Comparison of ENCODE assay signal across 18 cellular contexts in the genomic region with DNA sequence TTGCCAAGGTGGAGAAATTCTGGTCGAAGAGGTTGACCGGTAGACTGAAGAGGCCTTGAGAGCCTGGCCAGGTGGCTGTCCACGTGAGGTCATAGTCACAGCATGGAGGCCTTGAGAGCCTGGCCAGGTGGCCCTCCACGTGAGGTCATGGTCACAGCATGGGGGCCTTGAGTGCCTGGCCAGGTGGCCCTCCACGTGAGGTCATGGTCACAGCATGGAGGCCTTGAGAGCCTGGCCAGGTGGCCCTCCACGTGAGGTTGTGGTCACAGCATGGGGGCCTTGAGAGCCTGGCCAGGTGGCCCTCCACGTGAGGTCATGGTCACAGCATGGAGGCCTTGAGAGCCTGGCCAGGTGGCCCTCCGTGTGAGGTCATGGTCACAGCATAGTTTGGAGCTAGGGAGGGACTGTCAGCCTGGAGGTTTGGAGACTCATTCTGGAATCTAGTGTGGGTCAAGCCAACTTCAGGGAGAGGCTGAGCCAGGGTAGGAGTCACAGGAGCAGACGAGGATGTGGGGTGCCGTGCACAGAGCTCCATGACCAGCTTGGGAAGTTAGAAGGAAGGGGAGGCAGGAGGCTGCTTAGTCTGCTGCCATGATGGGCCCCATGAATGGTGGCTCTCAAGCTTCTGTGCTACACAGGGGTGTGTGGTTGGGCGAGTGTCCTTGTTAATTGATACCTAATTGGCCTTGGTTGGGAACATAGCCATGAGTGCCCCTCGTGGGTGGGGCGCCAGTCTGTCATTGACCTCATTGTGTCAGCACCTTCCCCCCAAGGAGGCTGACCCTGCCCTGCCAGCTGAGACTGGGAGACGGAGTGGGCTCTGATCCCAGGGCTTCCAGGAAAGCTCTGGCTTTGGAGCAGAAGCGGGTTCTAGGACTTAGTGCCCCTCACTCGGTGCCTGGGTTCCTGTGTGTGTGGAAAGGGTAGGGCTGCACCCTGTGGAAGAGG. TPM values are rescaled to one million over a fixed set of nuclear protein-coding genes. Genes with fewer than 3 reads are reported as not detected.
DNase-seq lines count a peak whose midpoint lies in the region; ATAC-seq, FAIRE-seq and TF ChIP-seq lines count a peak whose summit lies in the region.
"Had no signal": no experiment of that assay in that cellular context is flagged by ENCODE, and none has a peak within 500 bp of the region (broad histone marks: within the 10 kb centered on the region; RNA-seq: fewer than 3 reads in every experiment).

No MANE protein-coding gene starts in this region.

- BruUV-seq in MCF 10A (replicated peaks; lab: Mats Ljungman, UMichigan) (no TSS peak), mammary epithelial cell (replicated peaks; lab: Mats Ljungman, UMichigan) (no TSS peak)

- peaks cover 84% of the 10 kb centered on the region for H3K36me3 Mint-ChIP-seq in MCF 10A (ENCODE audit: insufficient read depth, unreplicated experiment)
- peaks cover 46% of the 10 kb centered on the region for H3K36me3 Mint-ChIP-seq in WTC11
- H3K36me3 Mint-ChIP-seq in glutamatergic neuron (ENCODE audit: unreplicated experiment), result no peaks in the 10 kb centered on the region

- H3K9me3 ChIP-seq in mammary epithelial cell (replicated peaks; ENCODE audit: insufficient read depth, low read length) (no peaks in the 10 kb centered on the region), upper lobe of left lung (no peaks in the 10 kb centered on the region)
- H3K9me3 ChIP-seq: SJCRH30, uterus had no signal

- intact Hi-C loops in MCF 10A (cut with micrococcal nuclease) (loop anchor here (5.0 kb wide), 1 partner anchor 1683 kb away; a partner anchor contains a TSS), mammary epithelial cell (cut with micrococcal nuclease) (loop anchor here (5.0 kb wide), 1 partner anchor 608 kb away; no protein-coding TSS in a partner anchor)

- CTCF ChIA-PET in MCF 10A (lab: Yijun Ruan, JAX), result interaction anchor here (1.0 kb wide), 1 partner anchor 9 kb away, joined by 3 read pairs; no protein-coding TSS in a partner anchor
- CTCF ChIA-PET in mammary epithelial cell (lab: Charles Lee; ENCODE audit: low non-redundant PET), result no interaction called here
- CTCF ChIA-PET in WTC11 (lab: Charles Lee), result interaction anchor here (0.5 to 1.2 kb wide), 2 partner anchors 29 to 429 kb away, joined by 3 to 5 read pairs; no protein-coding TSS in a partner anchor

- peak overlapping the region; percentile 56 for H3K4me3 Mint-ChIP-seq in MCF 10A (ENCODE audit: unreplicated experiment)
- no peak overlapping the region for H3K4me3 Mint-ChIP-seq in WTC11
- no peak overlapping the region for H3K4me3 Mint-ChIP-seq in glutamatergic neuron (ENCODE audit: unreplicated experiment)

- H3K4me3 ChIP-seq in mammary epithelial cell (replicated peaks in 1 of 3; ENCODE audit: insufficient read depth in 1 of 3, low read depth in 2 of 3, low read length in 3 of 3) (no peak overlapping the region), upper lobe of left lung (no peak overlapping the region)
- H3K4me3 ChIP-seq: SJCRH30, uterus had no signal

- TF ChIP-seq EP300 in upper lobe of left lung (IDR thresholded peaks at IDR 0.05), result no peak

- H4K20me1 ChIP-seq in mammary epithelial cell (ENCODE audit: insufficient read depth, low read length), result peaks cover 4% of the 10 kb centered on the region

- ATAC-seq in WTC11 (no peak), upper lobe of left lung (ENCODE audit: low FRiP score in 2 of 2) (no peak), GM21447 (IDR thresholded peaks at IDR 0.05; ENCODE audit: unreplicated experiment) (no peak)

- in situ Hi-C loops in mammary epithelial cell (cut with MboI; ENCODE audit: low sequenced_read_pairs in 2 of 2), result loop anchor here in 1 of 2 donors (25.0 kb wide), 2 partner anchors 603 to 1203 kb away; a partner anchor contains a TSS

- H3K4me2 ChIP-seq in mammary epithelial cell (ENCODE audit: insufficient read depth, low read depth, low read length), result no peak overlapping the region

- WGBS in mammary epithelial cell (ENCODE audit: low coverage, missing lambda C conversion rate), result 80% methylated on average over 13 of the region's 16 CpGs
- 72 to 82% methylated on average over 13 to 15 of the region's 16 CpGs for whole genome bisulfite sequencing in upper lobe of left lung, 2 donors

- H3K36me3 ChIP-seq in mammary epithelial cell (ENCODE audit: insufficient read depth, low read length), result peaks cover 21% of the 10 kb centered on the region
- H3K36me3 ChIP-seq in upper lobe of left lung, result peaks cover 61 to 79% (median 78%) of the 10 kb centered on the region in 4 donors
- H3K36me3 ChIP-seq: uterus had no signal

- POLR2A ChIA-PET in MCF 10A (lab: Yijun Ruan, JAX) (interaction anchor here (6.8 kb wide), 1 partner anchor 10 kb away, joined by 157 read pairs; a partner anchor contains a TSS), WTC11 (lab: Charles Lee) (interaction anchor here (0.9 kb wide), 1 partner anchor 11 kb away, joined by 4 read pairs; a partner anchor contains a TSS)

- H3K27me3 Mint-ChIP-seq in MCF 10A (ENCODE audit: insufficient read depth, unreplicated experiment) (no peaks in the 10 kb centered on the region), WTC11 (ENCODE audit: low read depth) (no peaks in the 10 kb centered on the region), glutamatergic neuron (ENCODE audit: unreplicated experiment) (peaks cover 17% of the 10 kb centered on the region)

- TF ChIP-seq POLR2A in upper lobe of left lung (IDR thresholded peaks at IDR 0.05), result no peak

- H3K4me1 ChIP-seq in mammary epithelial cell (ENCODE audit: insufficient read depth, low read length) (peaks cover 15% of the 10 kb centered on the region), upper lobe of left lung (peaks cover 29 to 51% (median 33%) of the 10 kb centered on the region in 4 donors)
- H3K4me1 ChIP-seq: SJCRH30, uterus had no signal

- H3K4me1 Mint-ChIP-seq in MCF 10A (ENCODE audit: insufficient read depth, unreplicated experiment) (peaks cover 16% of the 10 kb centered on the region), WTC11 (peaks cover 7% of the 10 kb centered on the region), glutamatergic neuron (ENCODE audit: low read depth, unreplicated experiment) (peaks cover 3% of the 10 kb centered on the region)

- H3K79me2 ChIP-seq in mammary epithelial cell (ENCODE audit: insufficient read depth, low read length), result peaks cover 76% of the 10 kb centered on the region

- H3K27me3 ChIP-seq in mammary epithelial cell (ENCODE audit: insufficient read depth, low read length) (no peaks in the 10 kb centered on the region), upper lobe of left lung (no peaks in the 10 kb centered on the region)
- H3K27me3 ChIP-seq: SJCRH30, uterus had no signal

- H3K9ac ChIP-seq in mammary epithelial cell (ENCODE audit: insufficient read depth, low read length), result no peak overlapping the region

- H3K9me3 Mint-ChIP-seq in MCF 10A (ENCODE audit: unreplicated experiment) (no peaks in the 10 kb centered on the region), WTC11 (no peaks in the 10 kb centered on the region), glutamatergic neuron (ENCODE audit: unreplicated experiment) (peaks cover 22% of the 10 kb centered on the region)

- no peak for DNase-seq in MCF 10A (ENCODE audit: unreplicated experiment)
- DNase-seq in mammary epithelial cell, result no peak
- DNase-seq in WTC11 (ENCODE audit: low spot score), result no peak
- DNase-seq in glutamatergic neuron, result no peak
- peak in 1 of 2 donors; percentile 42 for DNase-seq in upper lobe of left lung
- DNase-seq in superior temporal gyrus (ENCODE audit: extremely low spot score), result no peak
- no peak for DNase-seq in urothelium cell line (ENCODE audit: low spot score)
- DNase-seq: activated CD4-positive, CD25-positive, alpha-beta regulatory T cell; activated naive CD4-positive, alpha-beta T cell; NCI-H1105; NCI-H82; SJCRH30; uterus had no signal

- H3K27ac Mint-ChIP-seq in MCF 10A (ENCODE audit: low read depth, unreplicated experiment), result no peak overlapping the region
- peak overlapping the region; percentile 83 for H3K27ac Mint-ChIP-seq in WTC11
- H3K27ac Mint-ChIP-seq in glutamatergic neuron (ENCODE audit: unreplicated experiment), result peak overlapping the region; percentile 52

- no peak overlapping the region for H3K27ac ChIP-seq in mammary epithelial cell (ENCODE audit: insufficient read depth, low read depth, low read length)
- H3K27ac ChIP-seq in upper lobe of left lung, result peak overlapping the region in 3 of 4 donors; percentile 39 to 98 (median 98)
- H3K27ac ChIP-seq: SJCRH30, uterus had no signal

- no peak overlapping the region for H2AFZ ChIP-seq in mammary epithelial cell (ENCODE audit: low read depth, low read length)

- dilution Hi-C loops in mammary epithelial cell (cut with HindIII; ENCODE audit: low sequenced_read_pairs), result loop anchor here (25.0 kb wide), 1 partner anchor 1153 kb away; a partner anchor contains a TSS

- TF ChIP-seq CTCF in MCF 10A (IDR thresholded peaks at IDR 0.05; ENCODE audit: unreplicated experiment) (no peak), mammary epithelial cell (conservative IDR thresholded peaks at IDR 0.05 in 1 of 2, IDR thresholded peaks at IDR 0.05 in 1 of 2; ENCODE audit: extremely low read depth in 1 of 2, insufficient read depth in 1 of 2, low read depth in 1 of 2, low read length in 2 of 2) (no peak), WTC11 (IDR thresholded peaks at IDR 0.05) (no peak), glutamatergic neuron (IDR thresholded peaks at IDR 0.05; ENCODE audit: partially characterized antibody, unreplicated experiment) (no peak), upper lobe of left lung (IDR thresholded peaks at IDR 0.05) (no peak)

- FAIRE-seq in urothelium cell line (lab: Jason Lieb, UNC), result no peak
- FAIRE-seq: small intestine had no signal

RNA-seq across cellular contexts. Expression of a gene that starts 4.0 kb away (rescaled TPM):
- total RNA-seq in MCF 10A (2022) (6.9 and 9.3 TPM in 2 replicates), mammary epithelial cell (1 to 10 TPM; 6.3 to 7.3 TPM), WTC11 (2021) (6.1 to 7.5 TPM (median 6.9 TPM) in 3 replicates), glutamatergic neuron (ENCODE audit: unreplicated experiment) (4.7 TPM), upper lobe of left lung (10 to 100 TPM in 2 of 6 donors, 1 to 10 TPM in 4; 3.3 to 12.6 (median 9.1) TPM)
- polyA plus RNA-seq in mammary epithelial cell, result 1.9 TPM
- 1.3 TPM for polyA minus RNA-seq in mammary epithelial cell

RNA-seq across cellular contexts. Expression of a gene that starts 10.6 kb away (rescaled TPM):
- total RNA-seq in MCF 10A (2022), result 238 and 249 TPM in 2 replicates
- total RNA-seq in mammary epithelial cell, result 100 to 1,000 TPM in 1 of 2 donors, 10 to 100 TPM in 1; 68.3 to 212 TPM
- 43.2 TPM for polyA plus RNA-seq in mammary epithelial cell
- polyA minus RNA-seq in mammary epithelial cell, result 119 TPM
- 175 to 187 TPM (median 187 TPM) in 3 replicates for total RNA-seq in WTC11 (2021)
- total RNA-seq in glutamatergic neuron (ENCODE audit: unreplicated experiment), result 278 TPM
- total RNA-seq in upper lobe of left lung, result 1,000 to 10,000 TPM in 1 of 6 donors, 100 to 1,000 TPM in 4, 10 to 100 TPM in 1; 72.2 to 1,027 (median 188) TPM

RNA-seq across cellular contexts. Expression of a gene that starts 13.5 kb away (rescaled TPM):
- total RNA-seq in MCF 10A (2022), result 3.0 TPM in 2 replicates
- 10 to 100 TPM in 1 of 2 donors, 1 to 10 TPM in 1; 5.5 to 30.0 TPM for total RNA-seq in mammary epithelial cell
- polyA plus RNA-seq in mammary epithelial cell, result 8.8 TPM
- not detected for polyA minus RNA-seq in mammary epithelial cell
- 11.5 to 19.8 TPM (median 18.3 TPM) in 3 replicates for total RNA-seq in WTC11 (2021)
- not detected for total RNA-seq in glutamatergic neuron (ENCODE audit: unreplicated experiment)
- total RNA-seq in upper lobe of left lung, result 10 to 100 TPM; 11.1 to 40.4 (median 20.6) TPM

RNA-seq across cellular contexts. Expression of a gene that starts 43.1 kb away (rescaled TPM):
- total RNA-seq in MCF 10A (2022) (not detected in 2 replicates), mammary epithelial cell (not detected), WTC11 (2021) (not detected in 3 replicates), glutamatergic neuron (ENCODE audit: unreplicated experiment) (not detected), upper lobe of left lung (not detected)
- not detected for polyA plus RNA-seq in mammary epithelial cell
- polyA minus RNA-seq in mammary epithelial cell, result not detected
- total RNA-seq: dermis microvascular lymphatic vessel endothelial cell, HT-29, myocyte, SJCRH30, uterus had no signal

RNA-seq across cellular contexts. Expression of a gene that starts 44.3 kb away (rescaled TPM):
- total RNA-seq in MCF 10A (2022) (not detected in 2 replicates), mammary epithelial cell (under 1 TPM in 1 of 2 donors, not detected in 1; under 0.01 TPM), WTC11 (2021) (35.9 to 38.2 TPM (median 37.1 TPM) in 3 replicates), glutamatergic neuron (ENCODE audit: unreplicated experiment) (2.9 TPM), upper lobe of left lung (not detected)
- polyA plus RNA-seq in mammary epithelial cell, result not detected
- polyA minus RNA-seq in mammary epithelial cell, result not detected
- total RNA-seq: dermis microvascular lymphatic vessel endothelial cell, HT-29, myocyte, SJCRH30 had no signal
